Comparison of ENCODE assay signal across 1 cellular context in the genomic region with DNA sequence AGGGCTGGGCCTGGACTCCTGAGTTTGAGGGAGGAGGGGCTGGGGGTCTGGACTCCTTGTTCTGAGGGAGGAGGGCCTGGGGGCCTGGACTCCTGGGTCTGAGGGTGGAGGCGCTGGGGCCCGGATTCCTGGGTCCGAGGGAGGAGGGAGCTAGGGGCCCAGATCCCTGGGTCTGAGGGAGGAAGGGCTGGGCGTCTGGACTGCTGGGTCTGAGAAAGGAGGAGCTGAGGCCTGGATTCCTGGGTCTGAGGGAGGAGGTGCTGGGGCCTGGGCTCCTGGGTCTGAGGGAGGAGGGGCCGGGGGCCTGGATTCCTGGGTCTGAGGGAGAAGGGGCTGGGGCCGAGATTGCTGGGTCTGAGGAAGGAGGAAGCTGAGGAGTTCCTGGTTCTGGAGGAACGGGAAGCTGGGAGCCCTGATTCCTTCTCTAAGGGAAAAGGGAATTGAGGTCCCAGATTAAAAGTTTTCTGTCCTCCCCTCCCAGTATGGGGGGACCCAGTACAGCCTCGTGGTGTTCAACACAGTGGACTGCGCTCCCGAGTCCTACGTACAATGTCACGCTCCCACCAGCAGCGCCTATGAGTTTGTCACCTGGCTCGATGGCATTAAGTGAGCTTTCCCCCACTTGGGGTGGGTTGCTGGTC.
TF ChIP-seq lines count a peak whose summit lies in the region.

No MANE protein-coding gene starts in this region.

TF ChIP-seq in HepG2, 621 proteins besides CTCF, POLR2A, EP300 and RAD21:
- TF ChIP-seq, protein P1, sequence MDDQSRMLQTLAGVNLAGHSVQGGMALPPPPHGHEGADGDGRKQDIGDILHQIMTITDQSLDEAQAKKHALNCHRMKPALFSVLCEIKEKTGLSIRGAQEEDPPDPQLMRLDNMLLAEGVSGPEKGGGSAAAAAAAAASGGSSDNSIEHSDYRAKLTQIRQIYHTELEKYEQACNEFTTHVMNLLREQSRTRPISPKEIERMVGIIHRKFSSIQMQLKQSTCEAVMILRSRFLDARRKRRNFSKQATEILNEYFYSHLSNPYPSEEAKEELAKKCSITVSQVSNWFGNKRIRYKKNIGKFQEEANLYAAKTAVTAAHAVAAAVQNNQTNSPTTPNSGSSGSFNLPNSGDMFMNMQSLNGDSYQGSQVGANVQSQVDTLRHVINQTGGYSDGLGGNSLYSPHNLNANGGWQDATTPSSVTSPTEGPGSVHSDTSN (CRISPR knock-in tag; IDR thresholded peaks at IDR 0.05; ENCODE audit: borderline replicate concordance): no peak
- TF ChIP-seq ZNF367 (CRISPR knock-in tag; IDR thresholded peaks at IDR 0.05; ENCODE audit: borderline replicate concordance) (no peak), NR1H2 (CRISPR knock-in tag; IDR thresholded peaks at IDR 0.05; ENCODE audit: borderline replicate concordance, low read depth) (no peak), SRSF1 (optimal IDR thresholded peaks at IDR 0.05; ENCODE audit: low read depth, low read length) (peak; percentile 54), KMT2A (CRISPR knock-in tag; IDR thresholded peaks at IDR 0.05) (no peak), ZC3H4 (CRISPR knock-in tag; IDR thresholded peaks at IDR 0.05; ENCODE audit: borderline replicate concordance) (no peak), SIN3A (IDR thresholded peaks at IDR 0.05; ENCODE audit: borderline replicate concordance, low read depth, low read length) (0 out of 2 replicates have a peak, but pooled peaks have one; percentile 7), ZNF263 (CRISPR knock-in tag; IDR thresholded peaks at IDR 0.05) (0 out of 2 replicates have a peak, but pooled peaks have one; percentile 2), CREB1 (IDR thresholded peaks at IDR 0.05) (no peak), CREB1 (CRISPR knock-in tag; IDR thresholded peaks at IDR 0.05) (no peak), ZFP82 (CRISPR knock-in tag; IDR thresholded peaks at IDR 0.05; ENCODE audit: borderline replicate concordance) (0 out of 2 replicates have a peak, but pooled peaks have one; percentile 1), ZFP36 (IDR thresholded peaks at IDR 0.05; ENCODE audit: borderline replicate concordance, low read depth, low read length, partially characterized antibody) (peak; percentile 28), ZBTB38 (CRISPR knock-in tag; IDR thresholded peaks at IDR 0.05) (no peak), ZBTB20 (CRISPR knock-in tag; IDR thresholded peaks at IDR 0.05; ENCODE audit: borderline replicate concordance, low read depth) (no peak), ZNF563 (CRISPR knock-in tag; IDR thresholded peaks at IDR 0.05) (0 out of 2 replicates have a peak, but pooled peaks have one; percentile 20), NFATC3 (CRISPR knock-in tag; IDR thresholded peaks at IDR 0.05) (no peak), ZNF207 (IDR thresholded peaks at IDR 0.05; ENCODE audit: borderline replicate concordance) (no peak), ZKSCAN5 (CRISPR knock-in tag; IDR thresholded peaks at IDR 0.05) (0 out of 2 replicates have a peak, but pooled peaks have one; percentile 6), CHCHD3 (CRISPR knock-in tag; IDR thresholded peaks at IDR 0.05) (no peak), FOSL2 (CRISPR knock-in tag; IDR thresholded peaks at IDR 0.05) (no peak), SOX6 (IDR thresholded peaks at IDR 0.05) (no peak), SOX6 (CRISPR knock-in tag; IDR thresholded peaks at IDR 0.05) (no peak), ZSCAN22 (CRISPR knock-in tag; IDR thresholded peaks at IDR 0.05) (peak; percentile 99), EHMT2 (IDR thresholded peaks at IDR 0.05; ENCODE audit: borderline replicate concordance, low read depth, low read length) (no peak), SP4 (CRISPR knock-in tag; IDR thresholded peaks at IDR 0.05) (0 out of 2 replicates have a peak, but pooled peaks have one; percentile 24), ZNF446 (CRISPR knock-in tag; IDR thresholded peaks at IDR 0.05) (peak; percentile 39; the same call in 1 of the 2 replicates), ZNF558 (CRISPR knock-in tag; IDR thresholded peaks at IDR 0.05; ENCODE audit: borderline replicate concordance) (0 out of 2 replicates have a peak, but pooled peaks have one; percentile 2), MTA1 (CRISPR knock-in tag; IDR thresholded peaks at IDR 0.05; ENCODE audit: borderline replicate concordance) (0 out of 2 replicates have a peak, but pooled peaks have one; percentile 9), ZNF225 (CRISPR knock-in tag; IDR thresholded peaks at IDR 0.05) (no peak), HNRNPL (IDR thresholded peaks at IDR 0.05; ENCODE audit: low read depth, low read length) (no peak), MYC (CRISPR knock-in tag; IDR thresholded peaks at IDR 0.05; ENCODE audit: borderline replicate concordance) (no peak)
- TF ChIP-seq, protein P2, sequence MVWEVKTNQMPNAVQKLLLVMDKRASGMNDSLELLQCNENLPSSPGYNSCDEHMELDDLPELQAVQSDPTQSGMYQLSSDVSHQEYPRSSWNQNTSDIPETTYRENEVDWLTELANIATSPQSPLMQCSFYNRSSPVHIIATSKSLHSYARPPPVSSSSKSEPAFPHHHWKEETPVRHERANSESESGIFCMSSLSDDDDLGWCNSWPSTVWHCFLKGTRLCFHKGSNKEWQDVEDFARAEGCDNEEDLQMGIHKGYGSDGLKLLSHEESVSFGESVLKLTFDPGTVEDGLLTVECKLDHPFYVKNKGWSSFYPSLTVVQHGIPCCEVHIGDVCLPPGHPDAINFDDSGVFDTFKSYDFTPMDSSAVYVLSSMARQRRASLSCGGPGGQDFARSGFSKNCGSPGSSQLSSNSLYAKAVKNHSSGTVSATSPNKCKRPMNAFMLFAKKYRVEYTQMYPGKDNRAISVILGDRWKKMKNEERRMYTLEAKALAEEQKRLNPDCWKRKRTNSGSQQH (CRISPR knock-in tag; IDR thresholded peaks at IDR 0.05; ENCODE audit: low read depth): no peak
- TF ChIP-seq, protein P3, sequence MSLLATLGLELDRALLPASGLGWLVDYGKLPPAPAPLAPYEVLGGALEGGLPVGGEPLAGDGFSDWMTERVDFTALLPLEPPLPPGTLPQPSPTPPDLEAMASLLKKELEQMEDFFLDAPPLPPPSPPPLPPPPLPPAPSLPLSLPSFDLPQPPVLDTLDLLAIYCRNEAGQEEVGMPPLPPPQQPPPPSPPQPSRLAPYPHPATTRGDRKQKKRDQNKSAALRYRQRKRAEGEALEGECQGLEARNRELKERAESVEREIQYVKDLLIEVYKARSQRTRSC (CRISPR knock-in tag; IDR thresholded peaks at IDR 0.05; ENCODE audit: low read depth): no peak
- TF ChIP-seq, protein P4, sequence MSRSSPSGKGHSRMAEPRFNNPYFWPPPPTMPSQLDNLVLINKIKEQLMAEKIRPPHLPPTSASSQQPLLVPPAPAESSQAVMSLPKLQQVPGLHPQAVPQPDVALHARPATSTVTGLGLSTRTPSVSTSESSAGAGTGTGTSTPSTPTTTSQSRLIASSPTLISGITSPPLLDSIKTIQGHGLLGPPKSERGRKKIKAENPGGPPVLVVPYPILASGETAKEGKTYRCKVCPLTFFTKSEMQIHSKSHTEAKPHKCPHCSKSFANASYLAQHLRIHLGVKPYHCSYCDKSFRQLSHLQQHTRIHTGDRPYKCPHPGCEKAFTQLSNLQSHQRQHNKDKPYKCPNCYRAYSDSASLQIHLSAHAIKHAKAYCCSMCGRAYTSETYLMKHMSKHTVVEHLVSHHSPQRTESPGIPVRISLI (CRISPR knock-in tag; IDR thresholded peaks at IDR 0.05; ENCODE audit: borderline replicate concordance): no peak
- TF ChIP-seq, protein P5, sequence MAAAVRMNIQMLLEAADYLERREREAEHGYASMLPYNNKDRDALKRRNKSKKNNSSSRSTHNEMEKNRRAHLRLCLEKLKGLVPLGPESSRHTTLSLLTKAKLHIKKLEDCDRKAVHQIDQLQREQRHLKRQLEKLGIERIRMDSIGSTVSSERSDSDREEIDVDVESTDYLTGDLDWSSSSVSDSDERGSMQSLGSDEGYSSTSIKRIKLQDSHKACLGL (CRISPR knock-in tag; IDR thresholded peaks at IDR 0.05): 0 out of 2 replicates have a peak, but pooled peaks have one; percentile 36
- TF ChIP-seq, protein P6, sequence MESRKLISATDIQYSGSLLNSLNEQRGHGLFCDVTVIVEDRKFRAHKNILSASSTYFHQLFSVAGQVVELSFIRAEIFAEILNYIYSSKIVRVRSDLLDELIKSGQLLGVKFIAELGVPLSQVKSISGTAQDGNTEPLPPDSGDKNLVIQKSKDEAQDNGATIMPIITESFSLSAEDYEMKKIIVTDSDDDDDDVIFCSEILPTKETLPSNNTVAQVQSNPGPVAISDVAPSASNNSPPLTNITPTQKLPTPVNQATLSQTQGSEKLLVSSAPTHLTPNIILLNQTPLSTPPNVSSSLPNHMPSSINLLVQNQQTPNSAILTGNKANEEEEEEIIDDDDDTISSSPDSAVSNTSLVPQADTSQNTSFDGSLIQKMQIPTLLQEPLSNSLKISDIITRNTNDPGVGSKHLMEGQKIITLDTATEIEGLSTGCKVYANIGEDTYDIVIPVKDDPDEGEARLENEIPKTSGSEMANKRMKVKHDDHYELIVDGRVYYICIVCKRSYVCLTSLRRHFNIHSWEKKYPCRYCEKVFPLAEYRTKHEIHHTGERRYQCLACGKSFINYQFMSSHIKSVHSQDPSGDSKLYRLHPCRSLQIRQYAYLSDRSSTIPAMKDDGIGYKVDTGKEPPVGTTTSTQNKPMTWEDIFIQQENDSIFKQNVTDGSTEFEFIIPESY (CRISPR knock-in tag; IDR thresholded peaks at IDR 0.05): no peak
- TF ChIP-seq, protein P7, sequence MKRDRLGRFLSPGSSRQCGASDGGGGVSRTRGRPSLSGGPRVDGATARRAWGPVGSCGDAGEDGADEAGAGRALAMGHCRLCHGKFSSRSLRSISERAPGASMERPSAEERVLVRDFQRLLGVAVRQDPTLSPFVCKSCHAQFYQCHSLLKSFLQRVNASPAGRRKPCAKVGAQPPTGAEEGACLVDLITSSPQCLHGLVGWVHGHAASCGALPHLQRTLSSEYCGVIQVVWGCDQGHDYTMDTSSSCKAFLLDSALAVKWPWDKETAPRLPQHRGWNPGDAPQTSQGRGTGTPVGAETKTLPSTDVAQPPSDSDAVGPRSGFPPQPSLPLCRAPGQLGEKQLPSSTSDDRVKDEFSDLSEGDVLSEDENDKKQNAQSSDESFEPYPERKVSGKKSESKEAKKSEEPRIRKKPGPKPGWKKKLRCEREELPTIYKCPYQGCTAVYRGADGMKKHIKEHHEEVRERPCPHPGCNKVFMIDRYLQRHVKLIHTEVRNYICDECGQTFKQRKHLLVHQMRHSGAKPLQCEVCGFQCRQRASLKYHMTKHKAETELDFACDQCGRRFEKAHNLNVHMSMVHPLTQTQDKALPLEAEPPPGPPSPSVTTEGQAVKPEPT (CRISPR knock-in tag; IDR thresholded peaks at IDR 0.05; ENCODE audit: low read depth): 0 out of 2 replicates have a peak, but pooled peaks have one; percentile 4
- TF ChIP-seq, protein P8, sequence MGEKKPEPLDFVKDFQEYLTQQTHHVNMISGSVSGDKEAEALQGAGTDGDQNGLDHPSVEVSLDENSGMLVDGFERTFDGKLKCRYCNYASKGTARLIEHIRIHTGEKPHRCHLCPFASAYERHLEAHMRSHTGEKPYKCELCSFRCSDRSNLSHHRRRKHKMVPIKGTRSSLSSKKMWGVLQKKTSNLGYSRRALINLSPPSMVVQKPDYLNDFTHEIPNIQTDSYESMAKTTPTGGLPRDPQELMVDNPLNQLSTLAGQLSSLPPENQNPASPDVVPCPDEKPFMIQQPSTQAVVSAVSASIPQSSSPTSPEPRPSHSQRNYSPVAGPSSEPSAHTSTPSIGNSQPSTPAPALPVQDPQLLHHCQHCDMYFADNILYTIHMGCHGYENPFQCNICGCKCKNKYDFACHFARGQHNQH (CRISPR knock-in tag; IDR thresholded peaks at IDR 0.05): no peak
- TF ChIP-seq, protein P9, sequence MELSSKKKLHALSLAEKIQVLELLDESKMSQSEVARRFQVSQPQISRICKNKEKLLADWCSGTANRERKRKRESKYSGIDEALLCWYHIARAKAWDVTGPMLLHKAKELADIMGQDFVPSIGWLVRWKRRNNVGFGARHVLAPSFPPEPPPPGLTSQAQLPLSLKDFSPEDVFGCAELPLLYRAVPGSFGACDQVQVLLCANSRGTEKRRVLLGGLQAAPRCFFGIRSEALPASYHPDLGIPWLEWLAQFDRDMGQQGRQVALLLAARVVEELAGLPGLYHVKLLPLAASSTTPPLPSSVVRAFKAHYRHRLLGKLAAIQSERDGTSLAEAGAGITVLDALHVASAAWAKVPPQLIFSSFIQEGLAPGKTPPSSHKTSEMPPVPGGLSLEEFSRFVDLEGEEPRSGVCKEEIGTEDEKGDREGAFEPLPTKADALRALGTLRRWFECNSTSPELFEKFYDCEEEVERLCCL (CRISPR knock-in tag; IDR thresholded peaks at IDR 0.05; ENCODE audit: borderline replicate concordance): no peak
